ENCODE assay signal across 33 cellular contexts in the genomic region with DNA sequence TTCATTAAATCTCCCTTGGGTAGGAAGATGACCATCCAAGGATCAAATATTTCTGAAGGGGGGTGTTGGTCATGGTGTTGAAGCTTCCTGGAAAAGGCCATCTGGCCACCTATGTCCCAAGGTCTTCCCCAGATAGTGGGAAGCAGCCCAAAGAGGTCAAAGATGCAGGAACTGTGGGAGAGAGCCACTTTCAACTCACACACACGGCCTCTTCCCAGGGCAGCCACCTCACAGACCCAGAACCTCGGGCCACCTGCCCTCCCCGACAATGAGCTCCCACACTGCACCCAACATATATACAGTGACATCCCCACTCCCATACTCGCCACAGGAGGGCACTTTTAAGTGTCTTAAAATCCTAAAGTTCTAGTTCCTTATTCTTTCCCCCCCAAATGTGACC.
"Had no signal": no experiment of that assay in that cellular context is flagged by ENCODE, and none has a peak within 500 bp of the region (broad histone marks: within the 10 kb centered on the region; RNA-seq: fewer than 3 reads in every experiment).

No MANE protein-coding gene starts in this region.

- H3K36me3 ChIP-seq: adrenal gland, breast epithelium, cardiac muscle cell, colonic mucosa, gastrocnemius medialis, heart left ventricle had no signal

- H3K9me3 Mint-ChIP-seq: activated CD4-positive, alpha-beta memory T cell treated with anti-CD3 and anti-CD28 coated beads, Interleukin-2, amount 10 ng/mL, durations not matched to agents 7 days and 5 days; activated CD4-positive, alpha-beta T cell treated with anti-CD3 and anti-CD28 coated beads, Interleukin-2, amount 10 ng/mL, durations not matched to agents 7 days and 5 days; activated naive CD8-positive, alpha-beta T cell treated with anti-CD3 and anti-CD28 coated beads for 36 hours; activated naive CD8-positive, alpha-beta T cell treated with anti-CD3 and anti-CD28 coated beads, Interleukin-2, amount 50 U/mL, for 24 hours; activated T-cell treated with anti-CD3 and anti-CD28 coated beads, Interleukin-2, amount 50 U/mL, for 24 hours; activated T-cell treated with anti-CD3 and anti-CD28 coated beads, Interleukin-2, amount 50 U/mL, for 72 hours; T-helper 2 cell treated with Interferon-gamma antibody and Interleukin-4, amounts not matched to agents 5 μg/mL and 100 μg/mL, for 36 hours had no signal

- H3K27me3 ChIP-seq: adrenal gland, breast epithelium, cardiac muscle cell, colonic mucosa, gastrocnemius medialis had no signal

- H3K4me3 Mint-ChIP-seq: activated CD4-positive, alpha-beta memory T cell treated with anti-CD3 and anti-CD28 coated beads, Interleukin-2, amount 10 ng/mL, durations not matched to agents 7 days and 5 days; activated CD4-positive, alpha-beta T cell treated with anti-CD3 and anti-CD28 coated beads, Interleukin-2, amount 10 ng/mL, durations not matched to agents 7 days and 5 days; activated naive CD8-positive, alpha-beta T cell treated with anti-CD3 and anti-CD28 coated beads for 36 hours; activated naive CD8-positive, alpha-beta T cell treated with anti-CD3 and anti-CD28 coated beads, Interleukin-2, amount 50 U/mL, for 24 hours; activated T-cell treated with anti-CD3 and anti-CD28 coated beads, Interleukin-2, amount 50 U/mL, for 24 hours; activated T-cell treated with anti-CD3 and anti-CD28 coated beads, Interleukin-2, amount 50 U/mL, for 72 hours; brain; T-helper 17 cell; T-helper 2 cell treated with Interferon-gamma antibody and Interleukin-4, amounts not matched to agents 5 μg/mL and 100 μg/mL, for 36 hours had no signal

- DNase-seq: activated CD4-positive, alpha-beta memory T cell treated with anti-CD3 and anti-CD28 coated beads, Interleukin-2, amount 10 ng/mL, durations not matched to agents 7 days and 5 days; activated CD4-positive, alpha-beta T cell treated with anti-CD3 and anti-CD28 coated beads for 1 hour; activated CD4-positive, alpha-beta T cell treated with anti-CD3 and anti-CD28 coated beads for 4 hours; activated CD4-positive, alpha-beta T cell treated with anti-CD3 and anti-CD28 coated beads, Interleukin-2, amount 10 ng/mL, durations not matched to agents 7 days and 5 days; activated CD4-positive, alpha-beta T cell treated with anti-CD3 and anti-CD28 coated beads, Interleukin-2, amount 50 U/mL, for 4 hours; activated CD4-positive, CD25-positive, alpha-beta regulatory T cell; activated CD8-positive, alpha-beta memory T cell treated with anti-CD3 and anti-CD28 coated beads, Interleukin-2, amount 50 U/mL, for 48 hours; activated gamma-delta T cell; activated naive CD4-positive, alpha-beta T cell; activated naive CD4-positive, alpha-beta T cell treated with anti-CD3 and anti-CD28 coated beads, Interleukin-2, amount 50 U/mL, for 16 hours; activated naive CD8-positive, alpha-beta T cell treated with anti-CD3 and anti-CD28 coated beads for 36 hours; activated naive CD8-positive, alpha-beta T cell treated with anti-CD3 and anti-CD28 coated beads, Interleukin-2, amount 50 U/mL, for 24 hours; activated T-cell treated with anti-CD3 and anti-CD28 coated beads for 4 hours; activated T-cell treated with anti-CD3 and anti-CD28 coated beads, Interleukin-2, amount 50 U/mL, for 24 hours; activated T-cell treated with anti-CD3 and anti-CD28 coated beads, Interleukin-2, amount 50 U/mL, for 72 hours; adrenal gland; amygdala; aorta; central memory CD4-positive, alpha-beta T cell; cerebellar nuclear complex; colonic mucosa; effector CD8-positive, alpha-beta T cell; foreskin keratinocyte; gastrocnemius medialis; glutamatergic neuron; heart left ventricle; T-helper 1 cell; T-helper 17 cell; T1000 had no signal

- H3K27ac Mint-ChIP-seq: activated CD4-positive, alpha-beta memory T cell treated with anti-CD3 and anti-CD28 coated beads, Interleukin-2, amount 10 ng/mL, durations not matched to agents 7 days and 5 days; activated CD4-positive, alpha-beta T cell treated with anti-CD3 and anti-CD28 coated beads, Interleukin-2, amount 10 ng/mL, durations not matched to agents 7 days and 5 days; activated naive CD8-positive, alpha-beta T cell treated with anti-CD3 and anti-CD28 coated beads for 36 hours; activated naive CD8-positive, alpha-beta T cell treated with anti-CD3 and anti-CD28 coated beads, Interleukin-2, amount 50 U/mL, for 24 hours; activated T-cell treated with anti-CD3 and anti-CD28 coated beads, Interleukin-2, amount 50 U/mL, for 24 hours; activated T-cell treated with anti-CD3 and anti-CD28 coated beads, Interleukin-2, amount 50 U/mL, for 72 hours; brain; T-helper 17 cell; T-helper 2 cell treated with Interferon-gamma antibody and Interleukin-4, amounts not matched to agents 5 μg/mL and 100 μg/mL, for 36 hours had no signal

- H3K27ac ChIP-seq: adrenal gland, breast epithelium, cardiac muscle cell, colonic mucosa, foreskin keratinocyte, gastrocnemius medialis, heart left ventricle had no signal

- H3K36me3 Mint-ChIP-seq: activated naive CD8-positive, alpha-beta T cell treated with anti-CD3 and anti-CD28 coated beads for 36 hours; brain had no signal

- H3K27me3 Mint-ChIP-seq: activated T-cell treated with anti-CD3 and anti-CD28 coated beads, Interleukin-2, amount 50 U/mL, for 24 hours had no signal

- H3K4me1 ChIP-seq: adrenal gland, breast epithelium, colonic mucosa, foreskin keratinocyte, gastrocnemius medialis, heart left ventricle had no signal

- H3K4me1 Mint-ChIP-seq: activated CD4-positive, alpha-beta memory T cell treated with anti-CD3 and anti-CD28 coated beads, Interleukin-2, amount 10 ng/mL, durations not matched to agents 7 days and 5 days; activated CD4-positive, alpha-beta T cell treated with anti-CD3 and anti-CD28 coated beads, Interleukin-2, amount 10 ng/mL, durations not matched to agents 7 days and 5 days; activated naive CD8-positive, alpha-beta T cell treated with anti-CD3 and anti-CD28 coated beads for 36 hours; activated naive CD8-positive, alpha-beta T cell treated with anti-CD3 and anti-CD28 coated beads, Interleukin-2, amount 50 U/mL, for 24 hours; brain; T-helper 17 cell had no signal

- H3K4me3 ChIP-seq: adrenal gland, breast epithelium, cardiac muscle cell, colonic mucosa, gastrocnemius medialis, heart left ventricle had no signal

- H3K9me3 ChIP-seq: adrenal gland, breast epithelium, colonic mucosa, gastrocnemius medialis, heart left ventricle had no signal
